21 cellular contexts compared by ENCODE assay signal in the genomic region with DNA sequence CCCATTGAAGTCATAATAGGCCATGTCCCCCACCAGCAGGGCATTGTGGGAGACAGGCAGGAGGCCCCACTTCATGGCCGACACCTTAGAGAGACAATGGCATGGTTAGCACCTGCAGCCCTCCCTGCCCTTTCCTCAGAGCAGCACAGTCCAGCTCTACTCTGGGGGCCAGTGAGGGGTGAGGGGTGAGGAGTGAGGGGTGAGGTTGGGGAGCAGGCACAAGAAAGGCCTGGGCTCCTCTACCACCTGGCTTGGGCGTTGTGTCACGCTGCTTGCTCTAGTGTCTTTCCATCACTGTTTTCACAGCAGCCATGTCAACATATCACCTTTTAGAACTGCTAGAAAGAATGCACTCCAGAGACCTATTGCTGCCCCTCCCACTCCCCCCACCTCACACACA.
DNase-seq lines count a peak whose midpoint lies in the region; ATAC-seq and TF ChIP-seq lines count a peak whose summit lies in the region.
"Had no signal": no experiment of that assay in that cellular context is flagged by ENCODE, and none has a peak within 500 bp of the region (broad histone marks: within the 10 kb centered on the region; RNA-seq: fewer than 3 reads in every experiment).

No MANE protein-coding gene starts in this region.

- no peaks in the 10 kb centered on the region; the same call in 1 of the 2 replicates for H3K9me2 ChIP-seq in GM23338 (ENCODE audit: insufficient read depth)
- H3K9me2 ChIP-seq: SK-N-SH had no signal

- H4K20me1 ChIP-seq in GM23338 (replicated peaks; ENCODE audit: insufficient read depth) = peaks cover 11% of the 10 kb centered on the region
- H4K20me1 ChIP-seq: BLaER1 had no signal

- H3K27ac Mint-ChIP-seq in GM23338 = no peak overlapping the region
- H3K27ac Mint-ChIP-seq: CD8-positive, alpha-beta T cell had no signal

- H3K4me1 ChIP-seq in upper lobe of right lung (no peaks in the 10 kb centered on the region), GM23338 (ENCODE audit: insufficient read depth) (peaks cover 6% of the 10 kb centered on the region)

- H3K79me2 ChIP-seq in GM23338 (replicated peaks; ENCODE audit: insufficient read depth) = no peaks in the 10 kb centered on the region

- no peaks in the 10 kb centered on the region for H3K9me3 Mint-ChIP-seq in GM23338
- H3K9me3 Mint-ChIP-seq: CD8-positive, alpha-beta T cell had no signal

- intact Hi-C loops in upper lobe of right lung (cut with DNase I) = no loop called here

- H3K4me1 Mint-ChIP-seq in GM23338 = peaks cover 13% of the 10 kb centered on the region

- H2AFZ ChIP-seq in GM23338 = no peak overlapping the region

- no peak overlapping the region for H3K4me3 ChIP-seq in upper lobe of right lung
- no peak overlapping the region for H3K4me3 ChIP-seq in GM23338
- H3K4me3 ChIP-seq: A549, BLaER1, K562 had no signal

- H3F3A ChIP-seq in GM23338 (replicated peaks; ENCODE audit: low read depth) = peaks cover 4% of the 10 kb centered on the region; the same call in 1 of the 2 replicates

- ATAC-seq in left lobe of liver (no peak), upper lobe of right lung (no peak), GM23338 (no peak)
- ATAC-seq: A549; CD8-positive, alpha-beta T cell; K562; PC-3 had no signal

- no peaks in the 10 kb centered on the region for H3K27me3 ChIP-seq in upper lobe of right lung
- no peaks in the 10 kb centered on the region for H3K27me3 ChIP-seq in GM23338 (ENCODE audit: insufficient read depth)
- H3K27me3 ChIP-seq: BLaER1 had no signal

- H3K36me3 Mint-ChIP-seq in GM23338 (ENCODE audit: low read depth) = peaks cover 93% of the 10 kb centered on the region

- H3K36me3 ChIP-seq in upper lobe of right lung (no peaks in the 10 kb centered on the region), GM23338 (ENCODE audit: insufficient read depth) (peaks cover 57% of the 10 kb centered on the region)

- no peak overlapping the region for H3K27ac ChIP-seq in upper lobe of right lung
- H3K27ac ChIP-seq in GM23338 (ENCODE audit: low read depth) = no peak overlapping the region
- H3K27ac ChIP-seq: A549, BLaER1 had no signal

- peaks cover 6% of the 10 kb centered on the region for H3K27me3 Mint-ChIP-seq in GM23338 (ENCODE audit: insufficient read depth, low read depth, poor library complexity)

- peak; percentile 45 for DNase-seq in activated effector memory CD4-positive, alpha-beta T cell treated with anti-CD3 and anti-CD28 coated beads, Interleukin-2, amount 50 U/mL, for 16 hours
- no peak for DNase-seq in activated effector memory CD4-positive, alpha-beta T cell treated with Interleukin-2 at 50 U/mL for 16 hours
- DNase-seq in NCI-H510A (lab: John Stamatoyannopoulos, UW) = peak; percentile 22
- DNase-seq in left lobe of liver (ENCODE audit: low spot score) = peak; percentile 33
- peak; percentile 22 for DNase-seq in upper lobe of right lung
- DNase-seq in NCI-H774 (lab: John Stamatoyannopoulos, UW) = no peak
- DNase-seq in GM23338 (ENCODE audit: low spot score) = no peak
- DNase-seq: Calu3, GF-D8, NCI-H1105, NCI-H1694, NCI-H226, NCI-H82, PC-3, RPMI8226, SHP77 treated with DMSO at 0.1 percent for 48 hours, SK-N-SH had no signal

- no peak overlapping the region for H3K4me3 Mint-ChIP-seq in GM23338
- H3K4me3 Mint-ChIP-seq: CD8-positive, alpha-beta T cell had no signal

- no peak for TF ChIP-seq CTCF in upper lobe of right lung (IDR thresholded peaks at IDR 0.05)
- TF ChIP-seq CTCF in GM23338 (conservative IDR thresholded peaks at IDR 0.05; ENCODE audit: low read depth in 2 of 2) = no peak

- H3K9me3 ChIP-seq in upper lobe of right lung = no peaks in the 10 kb centered on the region
- H3K9me3 ChIP-seq: A549, BLaER1, SK-N-SH had no signal

- H3K4me2 ChIP-seq in GM23338 = no peak overlapping the region
- H3K4me2 ChIP-seq: A549, BLaER1, SK-N-SH had no signal

TF ChIP-seq in GM23338, 12 proteins besides CTCF, POLR2A, EP300 and RAD21:
- TF ChIP-seq CREB1 (CRISPR knock-in tag; IDR thresholded peaks at IDR 0.05; ENCODE audit: low read depth) = no peak
- TF ChIP-seq EZH2 (IDR thresholded peaks at IDR 0.05; ENCODE audit: low read depth, unreplicated experiment) = no peak
- no peak for TF ChIP-seq EZH2phosphoT487 (IDR thresholded peaks at IDR 0.05; ENCODE audit: unreplicated experiment)

Comparison
In these comparisons a context has a peak if more than half of its experiments do, and no peak if none do; other contexts are left out.
1. DNase-seq: peak in activated effector memory CD4-positive, alpha-beta T cell treated with anti-CD3 and anti-CD28 coated beads, Interleukin-2, amount 50 U/mL, for 16 hours (single experiment), NCI-H510A (single experiment), left lobe of liver (single experiment) and upper lobe of right lung (single experiment); none in activated effector memory CD4-positive, alpha-beta T cell treated with Interleukin-2 at 50 U/mL for 16 hours (single experiment), NCI-H774 (single experiment) and GM23338 (single experiment).